2 cellular contexts compared by ENCODE assay signal in the genomic region with DNA sequence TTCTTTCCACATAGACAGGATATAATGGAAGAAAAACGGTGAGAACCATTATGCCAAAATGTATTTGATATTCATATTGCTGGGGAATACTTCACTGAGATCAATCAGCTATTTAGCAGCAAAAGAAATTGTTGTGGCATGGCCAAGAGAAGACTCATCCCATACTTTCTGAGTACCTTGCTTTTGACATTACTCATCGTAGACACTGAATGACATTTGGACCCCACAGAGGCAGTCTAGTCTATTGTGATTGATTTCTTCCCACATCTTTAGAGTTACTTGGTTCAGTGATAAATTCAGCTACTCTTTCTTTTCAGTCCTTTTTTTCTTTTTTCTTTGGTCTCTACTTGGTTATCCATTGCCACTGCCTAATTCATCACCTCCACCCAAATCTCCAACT.
TF ChIP-seq lines count a peak whose summit lies in the region.

No MANE protein-coding gene starts in this region.

TF ChIP-seq in A549, 52 proteins besides CTCF, POLR2A, EP300 and RAD21:
- TF ChIP-seq FOSL2 (IDR thresholded peaks at IDR 0.05) (no peak), FOSL2 (CRISPR knock-in tag; IDR thresholded peaks at IDR 0.05) (0 out of 2 replicates have a peak, but pooled peaks have one; percentile 4)
- TF ChIP-seq, protein P1, sequence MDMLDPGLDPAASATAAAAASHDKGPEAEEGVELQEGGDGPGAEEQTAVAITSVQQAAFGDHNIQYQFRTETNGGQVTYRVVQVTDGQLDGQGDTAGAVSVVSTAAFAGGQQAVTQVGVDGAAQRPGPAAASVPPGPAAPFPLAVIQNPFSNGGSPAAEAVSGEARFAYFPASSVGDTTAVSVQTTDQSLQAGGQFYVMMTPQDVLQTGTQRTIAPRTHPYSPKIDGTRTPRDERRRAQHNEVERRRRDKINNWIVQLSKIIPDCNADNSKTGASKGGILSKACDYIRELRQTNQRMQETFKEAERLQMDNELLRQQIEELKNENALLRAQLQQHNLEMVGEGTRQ (IDR thresholded peaks at IDR 0.05), result no peak

TF ChIP-seq in GM12878, 131 proteins besides CTCF, POLR2A, EP300 and RAD21:
- no peak for TF ChIP-seq MTA3 (IDR thresholded peaks at IDR 0.05; ENCODE audit: borderline replicate concordance, low read length)
- TF ChIP-seq RCOR1 (conservative IDR thresholded peaks at IDR 0.05; ENCODE audit: low read depth, low read length), result no peak
- TF ChIP-seq NFYA (IDR thresholded peaks at IDR 0.05; ENCODE audit: borderline replicate concordance, low read depth, low read length), result no peak
- TF ChIP-seq STAT3 (IDR thresholded peaks at IDR 0.05; ENCODE audit: low read depth, low read length), result no peak
- TF ChIP-seq JUNB (IDR thresholded peaks at IDR 0.05), result 0 out of 2 replicates have a peak, but pooled peaks have one; percentile 5
- TF ChIP-seq, protein P2, sequence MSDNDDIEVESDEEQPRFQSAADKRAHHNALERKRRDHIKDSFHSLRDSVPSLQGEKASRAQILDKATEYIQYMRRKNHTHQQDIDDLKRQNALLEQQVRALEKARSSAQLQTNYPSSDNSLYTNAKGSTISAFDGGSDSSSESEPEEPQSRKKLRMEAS (IDR thresholded peaks at IDR 0.05; ENCODE audit: low read depth, low read length), result no peak
- no peak for TF ChIP-seq EED (IDR thresholded peaks at IDR 0.05; ENCODE audit: low read depth)
- TF ChIP-seq CREM (IDR thresholded peaks at IDR 0.05; ENCODE audit: low read depth), result no peak
TF ChIP-seq in GM12878: peak in this region for 1.
